12 cellular contexts compared by ENCODE assay signal in genomic region chr12:122395319-122395718, GRCh38. TPM values are rescaled to one million over a fixed set of nuclear protein-coding genes. Genes with fewer than 3 reads are reported as not detected.
DNase-seq lines count a peak whose midpoint lies in the region; ATAC-seq and TF ChIP-seq lines count a peak whose summit lies in the region.
"Had no signal": no experiment of that assay in that cellular context is flagged by ENCODE, and none has a peak within 500 bp of the region (broad histone marks: within the 10 kb centered on the region; RNA-seq: fewer than 3 reads in every experiment).

No MANE protein-coding gene starts in this region.

- H4K20me1 ChIP-seq in Karpas-422 (ENCODE audit: insufficient read depth, low read depth, low read length) = no peaks in the 10 kb centered on the region

- 48% methylated on average over 3 of the region's 3 CpGs for WGBS in liver

- peak overlapping the region; percentile 69 for H3K27ac Mint-ChIP-seq in activated naive CD8-positive, alpha-beta T cell
- no peak overlapping the region for H3K27ac Mint-ChIP-seq in activated naive CD8-positive, alpha-beta T cell treated with anti-CD3 and anti-CD28 coated beads, Interleukin-2, amount 50 U/mL, for 24 hours
- peak overlapping the region; percentile 14 for H3K27ac Mint-ChIP-seq in type B pancreatic cell
- no peak overlapping the region for H3K27ac Mint-ChIP-seq in activated CD8-positive, alpha-beta memory T cell treated with anti-CD3 and anti-CD28 coated beads, Interleukin-2, amount 10 ng/mL, durations not matched to agents 7 days and 5 days

- H3K4me1 Mint-ChIP-seq in activated naive CD8-positive, alpha-beta T cell (ENCODE audit: low read depth) = peaks cover 39% of the 10 kb centered on the region
- H3K4me1 Mint-ChIP-seq in activated naive CD8-positive, alpha-beta T cell treated with anti-CD3 and anti-CD28 coated beads, Interleukin-2, amount 50 U/mL, for 24 hours = peaks cover 26% of the 10 kb centered on the region
- H3K4me1 Mint-ChIP-seq in type B pancreatic cell (ENCODE audit: unreplicated experiment) = peaks cover 25% of the 10 kb centered on the region
- H3K4me1 Mint-ChIP-seq in activated CD8-positive, alpha-beta memory T cell treated with anti-CD3 and anti-CD28 coated beads, Interleukin-2, amount 10 ng/mL, durations not matched to agents 7 days and 5 days = peaks cover 17% of the 10 kb centered on the region

- H3K4me3 ChIP-seq in astrocyte of the cerebellum (ENCODE audit: low read depth, low read length) (no peak overlapping the region), liver (ENCODE audit: low read depth in 1 of 3, low read length in 3 of 3) (no peak overlapping the region), Karpas-422 (ENCODE audit: low read length) (no peak overlapping the region)

- no peaks in the 10 kb centered on the region for H3K36me3 Mint-ChIP-seq in activated naive CD8-positive, alpha-beta T cell
- peaks cover 4% of the 10 kb centered on the region for H3K36me3 Mint-ChIP-seq in activated naive CD8-positive, alpha-beta T cell treated with anti-CD3 and anti-CD28 coated beads, Interleukin-2, amount 50 U/mL, for 24 hours (ENCODE audit: low read depth)
- no peaks in the 10 kb centered on the region for H3K36me3 Mint-ChIP-seq in type B pancreatic cell
- H3K36me3 Mint-ChIP-seq in activated CD8-positive, alpha-beta memory T cell treated with anti-CD3 and anti-CD28 coated beads, Interleukin-2, amount 10 ng/mL, durations not matched to agents 7 days and 5 days = peaks cover 9% of the 10 kb centered on the region

- TF ChIP-seq CTCF in astrocyte of the cerebellum (IDR thresholded peaks at IDR 0.05; ENCODE audit: low read depth, low read length, missing control alignments) (no peak), liver (IDR thresholded peaks at IDR 0.05; ENCODE audit: low read depth, low read length, missing input control) (no peak), type B pancreatic cell (conservative IDR thresholded peaks at IDR 0.05) (no peak)

- H3K9me3 ChIP-seq in liver (ENCODE audit: control insufficient read depth in 4 of 4, low read length in 3 of 4) (no peaks in the 10 kb centered on the region), Karpas-422 (ENCODE audit: low read length) (no peaks in the 10 kb centered on the region)
- H3K9me3 ChIP-seq: neutrophil had no signal

- no peak overlapping the region for H3K4me2 ChIP-seq in Karpas-422 (ENCODE audit: low read depth, low read length, poor library complexity, severe bottlenecking)

- TF ChIP-seq RAD21 in liver (IDR thresholded peaks at IDR 0.05) = no peak

- H3K79me2 ChIP-seq in Karpas-422 (ENCODE audit: low read length) = no peaks in the 10 kb centered on the region

- no peaks in the 10 kb centered on the region for H3K27me3 ChIP-seq in liver (ENCODE audit: control insufficient read depth in 4 of 4, insufficient read depth in 4 of 4, low read length in 3 of 4)
- H3K27me3 ChIP-seq in Karpas-422 (ENCODE audit: low read length) = no peaks in the 10 kb centered on the region
- H3K27me3 ChIP-seq: neutrophil had no signal

- H3K9me2 ChIP-seq in Karpas-422 (replicated peaks; ENCODE audit: insufficient read depth, low read length) = no peaks in the 10 kb centered on the region

- no peak for ATAC-seq in activated naive CD8-positive, alpha-beta T cell treated with anti-CD3 and anti-CD28 coated beads, Interleukin-2, amount 50 U/mL, for 24 hours
- no peak for ATAC-seq in activated CD8-positive, alpha-beta memory T cell treated with anti-CD3 and anti-CD28 coated beads, Interleukin-2, amount 10 ng/mL, durations not matched to agents 7 days and 5 days
- no peak for ATAC-seq in HG02571 (IDR thresholded peaks at IDR 0.05; ENCODE audit: unreplicated experiment)
- ATAC-seq: stimulated activated naive CD8-positive, alpha-beta T cell treated with anti-CD3 and anti-CD28 coated beads, Interleukin-15, Interleukin-2, amounts not matched to agents 100 U/mL and 50 U/mL, for 24 hours had no signal

- in situ Hi-C loops in astrocyte of the cerebellum (cut with HindIII; ENCODE audit: low sequenced_read_pairs) = loop anchor here (5.0 kb wide), 1 partner anchor 42 kb away; no protein-coding TSS in a partner anchor

- no peak for DNase-seq in activated naive CD8-positive, alpha-beta T cell treated with anti-CD3 and anti-CD28 coated beads, Interleukin-2, amount 50 U/mL, for 24 hours
- peak; percentile 41 for DNase-seq in astrocyte of the cerebellum (ENCODE audit: low read depth)
- DNase-seq in type B pancreatic cell (ENCODE audit: extremely low spot score, unreplicated experiment) = no peak
- DNase-seq in activated CD8-positive, alpha-beta memory T cell treated with anti-CD3 and anti-CD28 coated beads, Interleukin-2, amount 10 ng/mL, durations not matched to agents 7 days and 5 days = no peak
- DNase-seq in Karpas-422 = no peak
- DNase-seq: activated CD8-positive, alpha-beta memory T cell treated with anti-CD3 and anti-CD28 coated beads, Interleukin-2, amount 50 U/mL, for 48 hours; C1 segment of cervical spinal cord; stimulated activated naive CD8-positive, alpha-beta T cell treated with anti-CD3 and anti-CD28 coated beads, Interleukin-15, Interleukin-2, amounts not matched to agents 100 U/mL and 50 U/mL, for 24 hours had no signal

- H3K27me3 Mint-ChIP-seq in activated naive CD8-positive, alpha-beta T cell = no peaks in the 10 kb centered on the region
- no peaks in the 10 kb centered on the region for H3K27me3 Mint-ChIP-seq in activated naive CD8-positive, alpha-beta T cell treated with anti-CD3 and anti-CD28 coated beads, Interleukin-2, amount 50 U/mL, for 24 hours
- H3K27me3 Mint-ChIP-seq in type B pancreatic cell = no peaks in the 10 kb centered on the region
- H3K27me3 Mint-ChIP-seq in activated CD8-positive, alpha-beta memory T cell treated with anti-CD3 and anti-CD28 coated beads, Interleukin-2, amount 10 ng/mL, durations not matched to agents 7 days and 5 days = no peaks in the 10 kb centered on the region

- H3K9ac ChIP-seq in liver (ENCODE audit: low read depth in 1 of 2, low read length in 2 of 2) (peak overlapping the region in 1 of 2 donors; percentile 72), Karpas-422 (ENCODE audit: low read length) (no peak overlapping the region)

- H3K4me1 ChIP-seq in liver (ENCODE audit: control insufficient read depth in 4 of 4, insufficient read depth in 4 of 4, low read length in 3 of 4) (peaks cover 0 to 24% (median 14%) of the 10 kb centered on the region in 4 donors), Karpas-422 (ENCODE audit: low read length) (peaks cover 14% of the 10 kb centered on the region)

- no peak overlapping the region for H3K4me3 Mint-ChIP-seq in activated naive CD8-positive, alpha-beta T cell
- no peak overlapping the region for H3K4me3 Mint-ChIP-seq in activated naive CD8-positive, alpha-beta T cell treated with anti-CD3 and anti-CD28 coated beads, Interleukin-2, amount 50 U/mL, for 24 hours
- no peak overlapping the region for H3K4me3 Mint-ChIP-seq in type B pancreatic cell
- H3K4me3 Mint-ChIP-seq in activated CD8-positive, alpha-beta memory T cell treated with anti-CD3 and anti-CD28 coated beads, Interleukin-2, amount 10 ng/mL, durations not matched to agents 7 days and 5 days = no peak overlapping the region

- H2AFZ ChIP-seq in Karpas-422 (ENCODE audit: low read length) = no peak overlapping the region

- no peaks in the 10 kb centered on the region for H3K9me3 Mint-ChIP-seq in activated naive CD8-positive, alpha-beta T cell (ENCODE audit: low read depth)
- H3K9me3 Mint-ChIP-seq in activated naive CD8-positive, alpha-beta T cell treated with anti-CD3 and anti-CD28 coated beads, Interleukin-2, amount 50 U/mL, for 24 hours = no peaks in the 10 kb centered on the region
- H3K9me3 Mint-ChIP-seq in type B pancreatic cell = no peaks in the 10 kb centered on the region
- no peaks in the 10 kb centered on the region for H3K9me3 Mint-ChIP-seq in activated CD8-positive, alpha-beta memory T cell treated with anti-CD3 and anti-CD28 coated beads, Interleukin-2, amount 10 ng/mL, durations not matched to agents 7 days and 5 days (ENCODE audit: low read depth)

- CTCF ChIA-PET in activated CD8-positive, alpha-beta memory T cell treated with anti-CD3 and anti-CD28 coated beads, Interleukin-2, amount 10 ng/mL, durations not matched to agents 7 days and 5 days (lab: Charles Lee) = interaction anchor here (0.5 to 1.8 kb wide), 4 partner anchors 76 to 150 kb away, joined by 3 to 9 read pairs (median 4); no protein-coding TSS in a partner anchor

- H3K36me3 ChIP-seq in liver (ENCODE audit: control insufficient read depth in 4 of 4, insufficient read depth in 3 of 4, low read depth in 1 of 4, low read length in 3 of 4) (peaks cover 0 to 4% (median 0%) of the 10 kb centered on the region in 4 donors), Karpas-422 (ENCODE audit: insufficient read depth, low read length) (no peaks in the 10 kb centered on the region)

- H3K27ac ChIP-seq in liver (ENCODE audit: low read depth in 1 of 2, low read length in 2 of 2) = peak overlapping the region; percentile 77 to 79
- no peak overlapping the region for H3K27ac ChIP-seq in Karpas-422 (ENCODE audit: low read length)
- H3K27ac ChIP-seq: neutrophil had no signal

TF ChIP-seq in liver, 16 proteins besides CTCF, POLR2A, EP300 and RAD21 (continues in another document):
- TF ChIP-seq FOXA1 (IDR thresholded peaks at IDR 0.05) = no peak
- TF ChIP-seq RXRA (IDR thresholded peaks at IDR 0.05) = no peak
- no peak for TF ChIP-seq FOXA2 (IDR thresholded peaks at IDR 0.05)

RNA-seq across cellular contexts. Expression of gene CLIP1, which starts 27.1 kb away (rescaled TPM):
- total RNA-seq in liver (10 to 100 TPM; 19.9 to 41.9 TPM), type B pancreatic cell (ENCODE audit: low replicate concordance) (59.1 and 119 TPM in 2 replicates)
- polyA plus RNA-seq in liver = 10 to 100 TPM; 13.0 to 32.2 TPM
- total RNA-seq in activated CD8-positive, alpha-beta memory T cell treated with anti-CD3 and anti-CD28 coated beads, Interleukin-2, amount 10 ng/mL, durations not matched to agents 7 days and 5 days = 10 to 100 TPM; 56.2 to 75.7 TPM
- 16.0 and 18.0 TPM in 2 replicates for total RNA-seq in Karpas-422 (2014; rRNA removed; shearing (Covaris generic); ENCODE audit: low replicate concordance)

Comparison
In these comparisons a context has a peak if more than half of its experiments do, and no peak if none do; other contexts are left out.
1. H3K27ac Mint-ChIP-seq: peak in activated naive CD8-positive, alpha-beta T cell (single experiment) and type B pancreatic cell (single experiment); none in activated naive CD8-positive, alpha-beta T cell treated with anti-CD3 and anti-CD28 coated beads, Interleukin-2, amount 50 U/mL, for 24 hours (single experiment) and activated CD8-positive, alpha-beta memory T cell treated with anti-CD3 and anti-CD28 coated beads, Interleukin-2, amount 10 ng/mL, durations not matched to agents 7 days and 5 days (single experiment).